Comparison of ENCODE assay signal across 14 cellular contexts in genomic region chr7:157239571-157240270, GRCh38.
"Had no signal": no experiment of that assay in that cellular context is flagged by ENCODE, and none has a peak within 500 bp of the region (broad histone marks: within the 10 kb centered on the region; RNA-seq: fewer than 3 reads in every experiment).

No MANE protein-coding gene starts in this region.

- H3K9me3 Mint-ChIP-seq: central memory CD8-positive, alpha-beta T cell; effector memory CD8-positive, alpha-beta T cell; neural crest cell had no signal

- ATAC-seq: activated CD4-positive, alpha-beta T cell treated with anti-CD3 and anti-CD28 coated beads for 36 hours; activated CD8-positive, alpha-beta T cell treated with anti-CD3 and anti-CD28 coated beads, Interleukin-2, amount 10 ng/mL, durations not matched to agents 7 days and 5 days; effector memory CD8-positive, alpha-beta T cell had no signal

- H3K27me3 ChIP-seq: ovary had no signal

- H3K4me3 ChIP-seq: ovary had no signal

- H3K27ac Mint-ChIP-seq: activated CD8-positive, alpha-beta T cell treated with anti-CD3 and anti-CD28 coated beads, Interleukin-2, amount 10 ng/mL, durations not matched to agents 7 days and 5 days had no signal

- H3K4me3 Mint-ChIP-seq: activated CD4-positive, alpha-beta T cell treated with anti-CD3 and anti-CD28 coated beads for 36 hours; activated CD8-positive, alpha-beta T cell treated with anti-CD3 and anti-CD28 coated beads, Interleukin-2, amount 10 ng/mL, durations not matched to agents 7 days and 5 days; brain; central memory CD8-positive, alpha-beta T cell; effector memory CD8-positive, alpha-beta T cell; neural crest cell had no signal

- H3K27ac ChIP-seq: ovary had no signal

- H3K4me1 Mint-ChIP-seq: activated CD4-positive, alpha-beta T cell treated with anti-CD3 and anti-CD28 coated beads for 36 hours; brain; central memory CD8-positive, alpha-beta T cell; neural crest cell had no signal

- H3K27me3 Mint-ChIP-seq: activated CD4-positive, alpha-beta T cell treated with anti-CD3 and anti-CD28 coated beads for 36 hours; brain; central memory CD8-positive, alpha-beta T cell; effector memory CD8-positive, alpha-beta T cell had no signal

- H3K36me3 ChIP-seq: ovary had no signal

- H3K9me3 ChIP-seq: ovary had no signal

- DNase-seq: activated CD4-positive, alpha-beta T cell treated with anti-CD3 and anti-CD28 coated beads for 36 hours; activated CD8-positive, alpha-beta memory T cell treated with anti-CD3 and anti-CD28 coated beads, Interleukin-2, amount 50 U/mL, for 48 hours; activated CD8-positive, alpha-beta T cell treated with anti-CD3 and anti-CD28 coated beads, Interleukin-2, amount 10 ng/mL, durations not matched to agents 7 days and 5 days; activated naive CD4-positive, alpha-beta T cell treated with Interleukin-2 at 50 U/mL for 16 hours; amniotic stem cell; effector memory CD8-positive, alpha-beta T cell; hippocampal formation; kidney glomerular epithelial cell; stimulated activated CD4-positive, alpha-beta T cell treated with anti-CD3 and anti-CD28 coated beads, Interleukin-4, amount 100 ng/mL, for 24 hours; T-helper 9 cell had no signal
